ENCODE assay signal across 9 cellular contexts in the genomic region with DNA sequence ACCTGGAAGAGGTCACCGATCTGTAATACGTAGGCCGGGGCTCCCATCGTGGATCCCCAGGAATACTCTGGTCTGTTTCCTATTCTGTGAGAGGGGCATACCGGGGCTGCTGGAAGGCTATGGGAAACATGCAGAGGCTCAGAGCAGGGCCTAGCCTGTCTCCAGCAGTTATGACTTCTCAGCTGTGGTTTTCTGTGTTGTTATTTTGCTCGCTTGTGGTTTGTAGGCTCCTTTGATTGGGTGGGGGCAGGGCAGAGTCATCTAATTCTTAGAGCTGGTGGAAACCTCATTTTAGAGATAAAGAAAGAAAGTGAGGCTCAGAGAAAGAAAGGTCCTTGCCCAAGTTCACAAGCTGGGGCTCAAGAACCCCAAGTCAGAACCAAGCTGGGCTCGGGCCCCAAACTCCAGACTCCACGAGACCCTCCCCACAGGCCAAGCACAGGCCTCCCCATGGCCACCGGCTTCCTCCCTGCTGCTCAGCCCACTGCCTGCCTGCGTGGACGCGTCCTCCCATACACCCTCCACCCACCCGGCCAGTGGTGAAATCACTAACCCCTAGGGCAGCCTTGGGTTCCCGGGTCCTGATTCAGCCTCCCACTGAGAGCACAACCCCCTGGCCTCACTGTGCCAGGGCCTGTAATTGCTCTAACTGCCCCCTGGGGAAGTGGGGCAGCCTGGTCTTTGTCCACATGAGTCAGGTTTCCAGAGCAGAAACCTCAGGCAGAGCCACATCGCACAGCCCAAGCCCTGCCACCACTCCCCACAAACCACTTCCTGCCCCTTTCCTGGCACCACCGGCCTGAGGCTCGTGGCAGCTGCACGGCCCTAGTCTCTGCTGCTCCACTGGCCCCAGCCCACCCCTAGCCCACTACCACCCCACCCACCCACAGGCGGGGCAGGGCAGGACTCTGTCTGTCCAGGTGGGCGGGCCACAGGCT.
DNase-seq lines count a peak whose midpoint lies in the region; ATAC-seq and TF ChIP-seq lines count a peak whose summit lies in the region.
"Had no signal": no experiment of that assay in that cellular context is flagged by ENCODE, and none has a peak within 500 bp of the region (broad histone marks: within the 10 kb centered on the region; RNA-seq: fewer than 3 reads in every experiment).

No MANE protein-coding gene starts in this region.

- H3K27ac ChIP-seq in MM.1S (ENCODE audit: low read length) (peak overlapping the region; percentile 96), aorta (ENCODE audit: low read depth in 1 of 2, low read length in 2 of 2) (no peak overlapping the region)
- H3K27ac ChIP-seq: VCaP had no signal

- H3K4me3 ChIP-seq in MM.1S (ENCODE audit: low read length) = peak overlapping the region; percentile 49
- H3K4me3 ChIP-seq in aorta (ENCODE audit: low read length in 2 of 2) = no peak overlapping the region

- H4K20me1 ChIP-seq in MM.1S (ENCODE audit: insufficient read depth, low read length) = no peaks in the 10 kb centered on the region

- H3K27me3 ChIP-seq in MM.1S (replicated peaks; ENCODE audit: insufficient read depth, low read length) (no peaks in the 10 kb centered on the region), aorta (ENCODE audit: control insufficient read depth in 1 of 2, insufficient read depth in 2 of 2, low read length in 1 of 2) (no peaks in the 10 kb centered on the region)

- ATAC-seq in GM21825 (IDR thresholded peaks at IDR 0.05; ENCODE audit: unreplicated experiment) (peak; percentile 45), aorta (ENCODE audit: low FRiP score) (peak; percentile 43)

- H3K4me1 ChIP-seq in MM.1S (ENCODE audit: low read length) = peaks cover 46% of the 10 kb centered on the region
- H3K4me1 ChIP-seq in aorta (ENCODE audit: control insufficient read depth in 1 of 2, insufficient read depth in 2 of 2, low read length in 2 of 2) = no peaks in the 10 kb centered on the region

- no peaks in the 10 kb centered on the region for H3K79me2 ChIP-seq in MM.1S (ENCODE audit: low read length)

- peaks cover 27% of the 10 kb centered on the region for H3F3A ChIP-seq in MM.1S (ENCODE audit: insufficient read depth, low read length)

- intact Hi-C loops in aorta (cut with DNase I) = no loop called here

- peak overlapping the region; percentile 30; the same call in 1 of the 2 replicates for H2AFZ ChIP-seq in MM.1S (ENCODE audit: low read length)

- H3K9me3 ChIP-seq in MM.1S (replicated peaks; ENCODE audit: insufficient read depth, low read length) = no peaks in the 10 kb centered on the region
- no peaks in the 10 kb centered on the region for H3K9me3 ChIP-seq in aorta (ENCODE audit: control insufficient read depth, low read length)

- peak overlapping the region; percentile 76 for H3K9ac ChIP-seq in MM.1S (ENCODE audit: low read length)

- TF ChIP-seq CTCF in MM.1S (IDR thresholded peaks at IDR 0.05; ENCODE audit: low read length) = peak; percentile 30; the same call in 1 of the 2 replicates

- H3K36me3 ChIP-seq in MM.1S (replicated peaks; ENCODE audit: insufficient read depth, low read length) (no peaks in the 10 kb centered on the region), aorta (ENCODE audit: control insufficient read depth in 1 of 2, insufficient read depth in 2 of 2, low read length in 1 of 2) (no peaks in the 10 kb centered on the region)

- no peaks in the 10 kb centered on the region for H3K9me2 ChIP-seq in MM.1S (replicated peaks; ENCODE audit: insufficient read depth, low read length)

- WGBS in aorta, 2 donors = 83 to 92% methylated on average over 19 to 20 of the region's 20 CpGs

- DNase-seq in EH (ENCODE audit: low read depth) (peak; percentile 93), MM.1S (peak; percentile 96), non-pigmented ciliary epithelial cell (ENCODE audit: low read depth) (peak; percentile 82), aorta (peak in 1 of 2 donors; percentile 87), DMS79 (lab: John Stamatoyannopoulos, UW) (no peak)
- peak; percentile 90 for DNase-seq in activated CD4-positive, alpha-beta T cell treated with anti-CD3 and anti-CD28 coated beads for 48 hours
- peak; percentile 63 for DNase-seq in effector CD4-positive, alpha-beta T cell

- peak overlapping the region; percentile 85 for H3K4me2 ChIP-seq in MM.1S (ENCODE audit: low read depth, low read length)
